In genomic region chr10:60660625-60661024, GRCh38 we compare ENCODE assay signal across 15 cellular contexts.
"Had no signal": no experiment of that assay in that cellular context is flagged by ENCODE, and none has a peak within 500 bp of the region (broad histone marks: within the 10 kb centered on the region; RNA-seq: fewer than 3 reads in every experiment).

No MANE protein-coding gene starts in this region.

- H3K4me3 Mint-ChIP-seq: endodermal cell, naive B cell, nephron progenitor cell, type B pancreatic cell had no signal

- H3K36me3 Mint-ChIP-seq: naive B cell, type B pancreatic cell had no signal

- H3K27me3 Mint-ChIP-seq: type B pancreatic cell had no signal

- H3K27ac ChIP-seq: colonic mucosa, foreskin keratinocyte, hepatocyte had no signal

- DNase-seq: colonic mucosa; effector CD4-positive, alpha-beta T cell; endodermal cell; erythroblast; foreskin keratinocyte; left colon; left ventricle myocardium superior; mesendoderm; naive B cell; nephron progenitor cell; stimulated activated CD4-positive, alpha-beta T cell treated with anti-CD3 and anti-CD28 coated beads, Interleukin-12 subunit alpha, Interleukin-12 subunit beta, amount 100 ng/mL, for 4 hours; stimulated activated naive CD4-positive, alpha-beta T cell treated with Interleukin-2 at 50 U/mL for 16 hours had no signal

- H3K4me1 ChIP-seq: colonic mucosa had no signal

- H3K9me3 ChIP-seq: colonic mucosa had no signal

- H3K4me1 Mint-ChIP-seq: naive B cell had no signal

- H3K27ac Mint-ChIP-seq: endodermal cell, naive B cell, nephron progenitor cell, type B pancreatic cell had no signal

- H3K4me3 ChIP-seq: colonic mucosa, hepatocyte had no signal

- H3K9me3 Mint-ChIP-seq: endodermal cell, type B pancreatic cell had no signal

- ATAC-seq: foreskin keratinocyte, left colon, left ventricle myocardium superior, sciatic nerve had no signal

- H3K36me3 ChIP-seq: colonic mucosa had no signal

- H3K27me3 ChIP-seq: colonic mucosa, foreskin keratinocyte, hepatocyte had no signal
